ENCODE assay signal across 8 cellular contexts in genomic region chr20:62123450-62124118, GRCh38. TPM values are rescaled to one million over a fixed set of nuclear protein-coding genes. Genes with fewer than 3 reads are reported as not detected.
DNase-seq lines count a peak whose midpoint lies in the region; ATAC-seq, FAIRE-seq and TF ChIP-seq lines count a peak whose summit lies in the region.

No MANE protein-coding gene starts in this region.

- POLR2A ChIA-PET in GM12878 (lab: Charles Lee), result interaction anchor here (1.0 to 1.2 kb wide), 2 partner anchors 18 to 60 kb away, joined by 3 to 4 read pairs; no protein-coding TSS in a partner anchor

- H2AFZ ChIP-seq in GM12878 (ENCODE audit: control insufficient read depth, low read depth, low read length), result no peak overlapping the region

- TF ChIP-seq CTCF in GM12878 (IDR thresholded peaks at IDR 0.05 in 2 of 3, conservative IDR thresholded peaks at IDR 0.05 in 1 of 3; ENCODE audit: control insufficient read depth in 2 of 3, extremely low read depth in 1 of 3, insufficient read depth in 1 of 3, low read depth in 3 of 3, low read length in 3 of 3), result 0 out of 6 replicates have a peak, but pooled peaks of 1 of the 3 experiments have one; percentile 17
- TF ChIP-seq CTCF in uterus (IDR thresholded peaks at IDR 0.05), result no peak

- TF ChIP-seq POLR2A in GM12878 (IDR thresholded peaks at IDR 0.05; ENCODE audit: low read depth, low read length), result no peak
- TF ChIP-seq POLR2A in uterus (IDR thresholded peaks at IDR 0.05), result no peak

- peak overlapping the region; percentile 82 for H3K4me3 Mint-ChIP-seq in memory B cell

- SMC1A ChIA-PET in GM12878 (lab: Charles Lee; ENCODE audit: uncharacterized antibody, unreplicated experiment), result interaction anchor here (0.7 to 2.6 kb wide), 3 partner anchors 12 to 65 kb away, joined by 4 to 6 read pairs (median 5); no protein-coding TSS in a partner anchor

- TF ChIP-seq EP300 in GM12878 (IDR thresholded peaks at IDR 0.05; ENCODE audit: borderline replicate concordance in 1 of 2, control insufficient read depth in 1 of 2, low read depth in 2 of 2, low read length in 2 of 2), result no peak

- WGBS in GM12878 (ENCODE audit: insufficient coverage, insufficient replicate concordance, low lambda C conversion rate, missing lambda C conversion rate), result 58% methylated on average over 19 of the region's 19 CpGs

- peaks cover 21% of the 10 kb centered on the region for H3K79me2 ChIP-seq in GM12878 (ENCODE audit: control insufficient read depth, insufficient read depth, low read length)

- H3K27me3 Mint-ChIP-seq in memory B cell, result no peaks in the 10 kb centered on the region

- peak overlapping the region; percentile 74 for H3K4me3 ChIP-seq in HUES6 (ENCODE audit: low read depth, low read length)
- H3K4me3 ChIP-seq in GM12878, result peak overlapping the region; percentile 73
- peak overlapping the region; percentile 52 to 72 for H3K4me3 ChIP-seq in uterus

- H3K9ac ChIP-seq in HUES6 (ENCODE audit: low read length) (peak overlapping the region; percentile 80), GM12878 (ENCODE audit: control insufficient read depth, insufficient read depth, low read length) (peak overlapping the region; percentile 70)

- H3K27ac ChIP-seq in HUES6 (ENCODE audit: low read depth, low read length) (no peak overlapping the region), GM12878 (ENCODE audit: control insufficient read depth, insufficient read depth) (no peak overlapping the region; the same call in 1 of the 2 replicates), uterus (peak overlapping the region; percentile 89 to 90)

- H4K20me1 ChIP-seq in GM12878 (ENCODE audit: control insufficient read depth, insufficient read depth), result peaks cover 10% of the 10 kb centered on the region

- peak overlapping the region; percentile 73 for H3K4me2 ChIP-seq in GM12878 (ENCODE audit: control insufficient read depth, insufficient read depth)

- no peak for TF ChIP-seq RAD21 in GM12878 (IDR thresholded peaks at IDR 0.05; ENCODE audit: insufficient read depth, low read depth, low read length)

- H3K36me3 Mint-ChIP-seq in memory B cell, result peaks cover 19% of the 10 kb centered on the region

- CTCF ChIA-PET in GM12878 (lab: Yijun Ruan, JAX), result interaction anchor here (5.1 to 5.7 kb wide), 2 partner anchors 12 to 18 kb away, joined by 22 to 26 read pairs; no protein-coding TSS in a partner anchor

- BruUV-seq in GM12878 (replicated peaks; lab: Mats Ljungman, UMichigan), result no TSS peak

- ATAC-seq in GM12878 (no peak), memory B cell (ENCODE audit: low read depth) (no peak), HG02970 (IDR thresholded peaks at IDR 0.05; ENCODE audit: low FRiP score, unreplicated experiment) (no peak)

- peaks cover 49% of the 10 kb centered on the region for H3K36me3 ChIP-seq in HUES6 (ENCODE audit: control insufficient read depth, insufficient read depth, low read length)
- H3K36me3 ChIP-seq in GM12878 (ENCODE audit: control insufficient read depth in 2 of 2, insufficient read depth in 2 of 2, low read length in 1 of 2), result peaks cover 6 to 19% of the 10 kb centered on the region in 2 experiments
- H3K36me3 ChIP-seq in uterus, result no peaks in the 10 kb centered on the region

- RAD21 ChIA-PET in GM12878 (lab: Charles Lee; ENCODE audit: unreplicated experiment), result no interaction called here

- H3K4me1 Mint-ChIP-seq in memory B cell, result peaks cover 16% of the 10 kb centered on the region

- in situ Hi-C loops in GM12878 (cut with MboI), result loop anchor here (5.0 kb wide), 1 partner anchor 56 kb away; the partner anchor contains the start of gene TAF4

- H3K9me3 Mint-ChIP-seq in memory B cell, result no peaks in the 10 kb centered on the region

- H3K27me3 ChIP-seq in HUES6 (ENCODE audit: control insufficient read depth, insufficient read depth, low read length), result peaks cover 8% of the 10 kb centered on the region; the same call in 1 of the 2 replicates
- H3K27me3 ChIP-seq in GM12878 (replicated peaks in 1 of 2; ENCODE audit: control insufficient read depth in 2 of 2, insufficient read depth in 2 of 2, low read length in 1 of 2), result no peaks in the 10 kb centered on the region
- H3K27me3 ChIP-seq in uterus, result no peaks in the 10 kb centered on the region

- H3K4me1 ChIP-seq in HUES6 (ENCODE audit: control insufficient read depth, insufficient read depth, low read length), result peaks cover 4% of the 10 kb centered on the region; the same call in 1 of the 2 replicates
- no peaks in the 10 kb centered on the region; the same call in none of the 2 replicates for H3K4me1 ChIP-seq in GM12878 (ENCODE audit: control insufficient read depth, insufficient read depth, low read length)
- peaks cover 5 to 11% of the 10 kb centered on the region in 2 donors for H3K4me1 ChIP-seq in uterus

- FAIRE-seq in GM12878 (lab: Jason Lieb, UNC), result no peak

- H3K9me3 ChIP-seq in HUES6 (ENCODE audit: control insufficient read depth, insufficient read depth, low read depth, low read length), result no peaks in the 10 kb centered on the region
- H3K9me3 ChIP-seq in GM12878 (replicated peaks; ENCODE audit: control insufficient read depth, insufficient read depth, low read length), result no peaks in the 10 kb centered on the region; the same call in 2 of the 3 replicates
- no peaks in the 10 kb centered on the region for H3K9me3 ChIP-seq in uterus

- H3K27ac Mint-ChIP-seq in memory B cell, result peak overlapping the region; percentile 41

- intact Hi-C loops in GM12878 (cut with micrococcal nuclease; ENCODE audit: unreplicated experiment) (loop anchor here (2.0 to 10.0 kb wide), 6 partner anchors 19 to 261 kb away; partner anchors contain the start of genes MTG2, PSMA7, RPS21 and SS18L1), uterus (cut with DNase I; ENCODE audit: low total_unique reads) (loop anchor here (10.0 kb wide), 1 partner anchor 59 kb away; the partner anchor contains the start of gene TAF4)

- DNase-seq in AG08396 (ENCODE audit: low spot score) (peak; percentile 42), GM12878 (ENCODE audit: low read depth, low spot score) (no peak), memory B cell (ENCODE audit: low spot score in 2 of 2) (no peak), uterus (no peak), inferior parietal cortex (ENCODE audit: extremely low spot score) (no peak), GF-D8 (lab: John Stamatoyannopoulos, UW) (no peak)

RNA-seq across cellular contexts. Expression of gene LSM14B, which starts 1.3 kb away (rescaled TPM):
- 29.3 TPM in 2 replicates for total RNA-seq in GM12878 (2013; cell fraction: nucleolus; rRNA removed)
- total RNA-seq in GM12878 (2014; rRNA removed), result 18.0 and 18.9 TPM in 2 replicates
- 13.3 and 16.2 TPM in 2 replicates for total RNA-seq in GM12878 (2014; rRNA removed; fragmentation: Illumina TruSeq; extraction: Trizol)
- 34.3 and 34.9 TPM in 2 replicates for total RNA-seq in GM12878 (2021)
- 10.6 TPM for polyA plus RNA-seq in GM12878 (2011; ENCODE audit: low read depth)
- 25.5 and 33.2 TPM in 2 replicates for polyA plus RNA-seq in GM12878 (2011; rRNA removed)
- polyA plus RNA-seq in GM12878 (2011; cell fraction: cytosol; rRNA removed), result 30.6 and 42.4 TPM in 2 replicates
- 49.4 and 55.9 TPM in 2 replicates for polyA plus RNA-seq in GM12878 (2011; cell fraction: nucleus; rRNA removed)
- 26.7 and 32.9 TPM in 2 replicates for polyA plus RNA-seq in GM12878 (2012)
- 8.9 and 15.1 TPM in 2 replicates for polyA plus RNA-seq in GM12878 (2014; fragmentation: Illumina TruSeq; extraction: Trizol)
- 1 to 10 TPM in 1 of 2 experiments, under 1 TPM in 1; 0.56 to 1.8 TPM for polyA plus RNA-seq in GM12878 (2014; fragmentation: Nextera tagmentation; extraction: Ambion mirVana)
- polyA plus RNA-seq in GM12878 (2014; rRNA removed), result 29.6 and 30.3 TPM in 2 replicates
- 1 to 10 TPM in 1 of 2 experiments, under 1 TPM in 1; 0.79 to 1.4 TPM for polyA plus RNA-seq in GM12878 (2016; fragmentation: Nextera tagmentation; extraction: Ambion mirVana)
- 25.7 and 36.1 TPM in 2 replicates for polyA minus RNA-seq in GM12878 (2011; rRNA and poly(A)+ RNA removed)
- 15.6 and 16.8 TPM in 2 replicates for polyA minus RNA-seq in GM12878 (2011; cell fraction: cytosol; rRNA and poly(A)+ RNA removed)
- polyA minus RNA-seq in GM12878 (2011; cell fraction: nucleus; rRNA and poly(A)+ RNA removed), result 12.8 and 25.0 TPM in 2 replicates
- 10 to 100 TPM in 3 of 4 donors, 1 to 10 TPM in 1; 3.1 to 56.8 (median 45.9) TPM for total RNA-seq in uterus

RNA-seq across cellular contexts. Expression of gene PSMA7, which starts 19.6 kb away (rescaled TPM):
- 59.7 and 68.2 TPM in 2 replicates for total RNA-seq in GM12878 (2013; cell fraction: nucleolus; rRNA removed)
- total RNA-seq in GM12878 (2014; rRNA removed) (323 and 324 TPM in 2 replicates), GM12878 (2014; rRNA removed; fragmentation: Illumina TruSeq; extraction: Trizol) (210 and 216 TPM in 2 replicates), GM12878 (2021) (348 and 359 TPM in 2 replicates), uterus (100 to 1,000 TPM; 145 to 214 (median 162) TPM)
- 125 TPM for polyA plus RNA-seq in GM12878 (2011; ENCODE audit: low read depth)
- polyA plus RNA-seq in GM12878 (2011; rRNA removed) (273 and 397 TPM in 2 replicates), GM12878 (2014; fragmentation: Illumina TruSeq; extraction: Trizol) (131 and 219 TPM in 2 replicates), GM12878 (2014; fragmentation: Nextera tagmentation; extraction: Ambion mirVana) (100 to 1,000 TPM; 333 to 546 TPM), GM12878 (2014; rRNA removed) (369 and 389 TPM in 2 replicates), GM12878 (2016; fragmentation: Nextera tagmentation; extraction: Ambion mirVana) (100 to 1,000 TPM; 824 to 857 TPM)
- 444 and 554 TPM in 2 replicates for polyA plus RNA-seq in GM12878 (2011; cell fraction: cytosol; rRNA removed)
- polyA plus RNA-seq in GM12878 (2011; cell fraction: nucleus; rRNA removed), result 378 and 385 TPM in 2 replicates
- polyA plus RNA-seq in GM12878 (2012), result 199 and 211 TPM in 2 replicates
- 170 and 184 TPM in 2 replicates for polyA minus RNA-seq in GM12878 (2011; rRNA and poly(A)+ RNA removed)
- polyA minus RNA-seq in GM12878 (2011; cell fraction: cytosol; rRNA and poly(A)+ RNA removed), result 58.0 and 86.2 TPM in 2 replicates
- polyA minus RNA-seq in GM12878 (2011; cell fraction: nucleus; rRNA and poly(A)+ RNA removed), result 32.9 and 52.9 TPM in 2 replicates

RNA-seq across cellular contexts. Expression of gene SS18L1, which starts 20.0 kb away (rescaled TPM):
- 55.6 and 59.3 TPM in 2 replicates for total RNA-seq in GM12878 (2013; cell fraction: nucleolus; rRNA removed)
- 8.1 and 12.4 TPM in 2 replicates for total RNA-seq in GM12878 (2014; rRNA removed)
- total RNA-seq in GM12878 (2014; rRNA removed; fragmentation: Illumina TruSeq; extraction: Trizol), result 6.1 and 6.6 TPM in 2 replicates
- total RNA-seq in GM12878 (2021), result 10.4 and 11.1 TPM in 2 replicates
- 2.8 TPM for polyA plus RNA-seq in GM12878 (2011; ENCODE audit: low read depth)
- polyA plus RNA-seq in GM12878 (2011; rRNA removed), result 11.7 and 12.1 TPM in 2 replicates
- polyA plus RNA-seq in GM12878 (2011; cell fraction: cytosol; rRNA removed), result 8.8 and 17.7 TPM in 2 replicates
- polyA plus RNA-seq in GM12878 (2011; cell fraction: nucleus; rRNA removed), result 46.7 and 57.7 TPM in 2 replicates
- polyA plus RNA-seq in GM12878 (2012), result 6.1 and 8.3 TPM in 2 replicates
- polyA plus RNA-seq in GM12878 (2014; fragmentation: Illumina TruSeq; extraction: Trizol), result 7.0 and 8.2 TPM in 2 replicates
- 1 to 10 TPM; 1.8 to 2.2 TPM for polyA plus RNA-seq in GM12878 (2014; fragmentation: Nextera tagmentation; extraction: Ambion mirVana)
- 20.0 and 21.8 TPM in 2 replicates for polyA plus RNA-seq in GM12878 (2014; rRNA removed)
- polyA plus RNA-seq in GM12878 (2016; fragmentation: Nextera tagmentation; extraction: Ambion mirVana), result 1 to 10 TPM; 2.4 to 2.8 TPM
- 9.8 and 20.6 TPM in 2 replicates for polyA minus RNA-seq in GM12878 (2011; rRNA and poly(A)+ RNA removed)
- 6.7 and 7.0 TPM in 2 replicates for polyA minus RNA-seq in GM12878 (2011; cell fraction: cytosol; rRNA and poly(A)+ RNA removed)
- polyA minus RNA-seq in GM12878 (2011; cell fraction: nucleus; rRNA and poly(A)+ RNA removed), result 13.2 and 25.6 TPM in 2 replicates
- 10 to 100 TPM in 2 of 4 donors, 1 to 10 TPM in 1, under 1 TPM in 1; 0.51 to 21.7 (median 12.8) TPM for total RNA-seq in uterus

RNA-seq across cellular contexts. Expression of gene TAF4, which starts 57.9 kb away (rescaled TPM):
- total RNA-seq in GM12878 (2013; cell fraction: nucleolus; rRNA removed), result 31.6 and 34.9 TPM in 2 replicates
- total RNA-seq in GM12878 (2014; rRNA removed) (2.6 and 3.4 TPM in 2 replicates), GM12878 (2014; rRNA removed; fragmentation: Illumina TruSeq; extraction: Trizol) (3.7 and 4.2 TPM in 2 replicates), GM12878 (2021) (16.9 and 19.5 TPM in 2 replicates), uterus (10 to 100 TPM in 2 of 4 donors, 1 to 10 TPM in 2; 6.2 to 37.6 (median 10.7) TPM)
- polyA plus RNA-seq in GM12878 (2011; ENCODE audit: low read depth), result 3.3 TPM
- polyA plus RNA-seq in GM12878 (2011; rRNA removed) (3.4 and 3.5 TPM in 2 replicates), GM12878 (2014; fragmentation: Illumina TruSeq; extraction: Trizol) (10.8 and 11.0 TPM in 2 replicates), GM12878 (2014; fragmentation: Nextera tagmentation; extraction: Ambion mirVana) (1 to 10 TPM in 1 of 2 experiments, under 1 TPM in 1; 0.39 to 1.0 TPM), GM12878 (2014; rRNA removed) (7.7 and 9.1 TPM in 2 replicates), GM12878 (2016; fragmentation: Nextera tagmentation; extraction: Ambion mirVana) (1 to 10 TPM; 1.6 to 1.7 TPM)
- polyA plus RNA-seq in GM12878 (2011; cell fraction: cytosol; rRNA removed), result 4.7 and 5.4 TPM in 2 replicates
- 9.1 and 18.4 TPM in 2 replicates for polyA plus RNA-seq in GM12878 (2011; cell fraction: nucleus; rRNA removed)
- polyA plus RNA-seq in GM12878 (2012), result 8.3 and 9.1 TPM in 2 replicates
- polyA minus RNA-seq in GM12878 (2011; rRNA and poly(A)+ RNA removed), result 2.9 and 4.8 TPM in 2 replicates
- 14.2 and 18.0 TPM in 2 replicates for polyA minus RNA-seq in GM12878 (2011; cell fraction: cytosol; rRNA and poly(A)+ RNA removed)
- 3.1 and 10.1 TPM in 2 replicates for polyA minus RNA-seq in GM12878 (2011; cell fraction: nucleus; rRNA and poly(A)+ RNA removed)

RNA-seq across cellular contexts. Expression of gene MTG2, which starts 59.2 kb away (rescaled TPM):
- 48.5 and 51.0 TPM in 2 replicates for total RNA-seq in GM12878 (2013; cell fraction: nucleolus; rRNA removed)
- 40.9 and 44.1 TPM in 2 replicates for total RNA-seq in GM12878 (2014; rRNA removed)
- 19.3 and 28.5 TPM in 2 replicates for total RNA-seq in GM12878 (2014; rRNA removed; fragmentation: Illumina TruSeq; extraction: Trizol)
- 40.4 and 52.4 TPM in 2 replicates for total RNA-seq in GM12878 (2021)
- polyA plus RNA-seq in GM12878 (2011; ENCODE audit: low read depth), result 12.8 TPM
- 22.2 and 32.9 TPM in 2 replicates for polyA plus RNA-seq in GM12878 (2011; rRNA removed)
- 44.6 and 54.2 TPM in 2 replicates for polyA plus RNA-seq in GM12878 (2011; cell fraction: cytosol; rRNA removed)
- polyA plus RNA-seq in GM12878 (2011; cell fraction: nucleus; rRNA removed), result 23.9 and 38.8 TPM in 2 replicates
- 18.6 and 25.9 TPM in 2 replicates for polyA plus RNA-seq in GM12878 (2012)
- 10.4 and 31.4 TPM in 2 replicates for polyA plus RNA-seq in GM12878 (2014; fragmentation: Illumina TruSeq; extraction: Trizol)
- polyA plus RNA-seq in GM12878 (2014; fragmentation: Nextera tagmentation; extraction: Ambion mirVana), result 1 to 10 TPM; 6.2 to 7.3 TPM
- polyA plus RNA-seq in GM12878 (2014; rRNA removed), result 44.5 and 45.2 TPM in 2 replicates
- 10 to 100 TPM; 35.8 to 38.6 TPM for polyA plus RNA-seq in GM12878 (2016; fragmentation: Nextera tagmentation; extraction: Ambion mirVana)
- 15.4 and 31.5 TPM in 2 replicates for polyA minus RNA-seq in GM12878 (2011; rRNA and poly(A)+ RNA removed)
- 6.9 and 9.5 TPM in 2 replicates for polyA minus RNA-seq in GM12878 (2011; cell fraction: cytosol; rRNA and poly(A)+ RNA removed)
- 8.2 and 26.7 TPM in 2 replicates for polyA minus RNA-seq in GM12878 (2011; cell fraction: nucleus; rRNA and poly(A)+ RNA removed)
- 10 to 100 TPM in 3 of 4 donors, under 1 TPM in 1; 0.59 to 38.5 (median 22.7) TPM for total RNA-seq in uterus

Comparison
In these comparisons a context has a peak if more than half of its experiments do, and no peak if none do; other contexts are left out.
1. H3K27ac ChIP-seq: peak in uterus (2 of 2); none in HUES6 (single experiment) and GM12878 (single experiment).
2. Peak in every context shown above with its lines, with median percentiles within 50 percentile points of each other: H3K4me3 ChIP-seq.